8 cellular contexts compared by ENCODE assay signal in the genomic region with DNA sequence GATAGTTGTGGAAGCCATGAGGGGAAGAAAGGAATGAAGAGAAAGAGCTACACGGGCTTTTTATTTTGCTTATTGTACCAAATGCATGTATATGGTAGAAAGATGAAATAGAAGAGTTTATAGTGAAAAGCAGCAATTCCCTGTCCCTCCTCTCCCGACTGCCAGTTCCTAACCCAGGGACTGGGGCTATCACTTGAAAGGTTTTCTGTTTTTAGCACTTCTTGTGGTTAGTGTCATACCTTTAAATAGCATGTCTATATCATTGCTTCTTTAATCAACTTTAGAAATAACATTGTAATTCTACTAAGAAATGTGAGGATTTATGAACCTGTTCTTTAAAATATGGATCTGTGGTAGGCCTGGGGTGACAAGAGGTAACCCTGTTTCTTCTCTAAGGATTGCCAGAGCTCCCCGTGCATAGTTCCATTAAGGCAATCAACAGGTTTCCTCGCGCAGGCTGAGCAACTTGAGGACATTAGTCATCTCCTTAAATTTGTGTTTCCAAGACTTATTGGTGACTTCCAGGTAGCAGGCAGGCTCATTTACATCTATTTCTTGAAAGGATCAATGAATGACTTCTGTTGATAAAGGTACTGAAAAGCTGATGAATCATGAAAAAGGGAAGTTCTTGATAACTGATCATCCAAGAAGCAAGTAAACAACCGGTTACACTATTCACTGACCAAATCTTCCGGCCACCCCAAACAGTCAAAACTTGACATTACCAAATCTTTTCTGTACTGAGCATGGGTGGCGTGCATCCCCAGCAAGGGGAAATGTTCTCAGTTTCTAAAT. TPM values are rescaled to one million over a fixed set of nuclear protein-coding genes. Genes with fewer than 3 reads are reported as not detected.
DNase-seq lines count a peak whose midpoint lies in the region; ATAC-seq and TF ChIP-seq lines count a peak whose summit lies in the region.

No MANE protein-coding gene starts in this region.

- H3K27ac Mint-ChIP-seq in activated naive CD8-positive, alpha-beta T cell treated with anti-CD3 and anti-CD28 coated beads for 36 hours: peak overlapping the region; percentile 79

- H3K9me3 ChIP-seq in prostate gland: no peaks in the 10 kb centered on the region

- no peak overlapping the region for H3K4me3 Mint-ChIP-seq in activated naive CD8-positive, alpha-beta T cell treated with anti-CD3 and anti-CD28 coated beads for 36 hours

- WGBS in prostate gland: 89% methylated on average over 8 of the region's 8 CpGs

- no peak overlapping the region for H3K27ac ChIP-seq in prostate gland

- no peaks in the 10 kb centered on the region for H3K4me1 ChIP-seq in prostate gland (replicated peaks)

- no peaks in the 10 kb centered on the region for H3K36me3 ChIP-seq in prostate gland

- H3K27me3 Mint-ChIP-seq in activated naive CD8-positive, alpha-beta T cell treated with anti-CD3 and anti-CD28 coated beads for 36 hours: no peaks in the 10 kb centered on the region

- peak; percentile 95 for ATAC-seq in GM18519 (IDR thresholded peaks at IDR 0.05; ENCODE audit: low FRiP score, unreplicated experiment)
- peak; percentile 99 for ATAC-seq in GM21423 (IDR thresholded peaks at IDR 0.05; ENCODE audit: unreplicated experiment)
- ATAC-seq in HG03342 (IDR thresholded peaks at IDR 0.05; ENCODE audit: unreplicated experiment): peak; percentile 99

- TF ChIP-seq CTCF in prostate gland (IDR thresholded peaks at IDR 0.05): no peak

- H3K4me3 ChIP-seq in prostate gland: no peak overlapping the region

- intact Hi-C loops in prostate gland (cut with DNase I): loop anchor here (5.0 kb wide), 1 partner anchor 38 kb away; a partner anchor contains a TSS

- TF ChIP-seq POLR2A in prostate gland (IDR thresholded peaks at IDR 0.05): no peak

- DNase-seq in activated naive CD8-positive, alpha-beta T cell treated with anti-CD3 and anti-CD28 coated beads for 36 hours: peak; percentile 57
- DNase-seq in COLO668 (lab: John Stamatoyannopoulos, UW; ENCODE audit: unreplicated experiment): no peak
- no peak for DNase-seq in prostate gland (ENCODE audit: low spot score)
- no peak for DNase-seq in HuH-7.5 (ENCODE audit: low spot score)
- no peak for DNase-seq in medulla oblongata (ENCODE audit: extremely low spot score)

- H3K36me3 Mint-ChIP-seq in activated naive CD8-positive, alpha-beta T cell treated with anti-CD3 and anti-CD28 coated beads for 36 hours: peaks cover 1% of the 10 kb centered on the region

- peaks cover 21% of the 10 kb centered on the region for H3K4me1 Mint-ChIP-seq in activated naive CD8-positive, alpha-beta T cell treated with anti-CD3 and anti-CD28 coated beads for 36 hours

- H3K27me3 ChIP-seq in prostate gland (replicated peaks; ENCODE audit: insufficient read depth): no peaks in the 10 kb centered on the region

- H3K9me3 Mint-ChIP-seq in activated naive CD8-positive, alpha-beta T cell treated with anti-CD3 and anti-CD28 coated beads for 36 hours: no peaks in the 10 kb centered on the region

RNA-seq across cellular contexts. Expression of a gene that starts 37.8 kb away (rescaled TPM):
- total RNA-seq in activated naive CD8-positive, alpha-beta T cell treated with anti-CD3 and anti-CD28 coated beads for 36 hours: 10 to 100 TPM; 72.6 to 75.9 TPM
- 10 to 100 TPM in 1 of 2 donors, 1 to 10 TPM in 1; 9.7 to 24.2 TPM for total RNA-seq in prostate gland
